ENCODE assay signal across 1 cellular context in genomic region chr20:50635676-50636600, GRCh38.
TF ChIP-seq lines count a peak whose summit lies in the region.

No MANE protein-coding gene starts in this region.

TF ChIP-seq in HepG2, 621 proteins besides CTCF, POLR2A, EP300 and RAD21 (continued from another document and continues in another):
- no peak for TF ChIP-seq HCFC1 (IDR thresholded peaks at IDR 0.05; ENCODE audit: low read depth, low read length)
- TF ChIP-seq ZNF136 (CRISPR knock-in tag; IDR thresholded peaks at IDR 0.05; ENCODE audit: low read depth) = peak; percentile 87; the same call in 1 of the 2 replicates
- TF ChIP-seq THAP9 (CRISPR knock-in tag; IDR thresholded peaks at IDR 0.05; ENCODE audit: borderline replicate concordance) = peak; percentile 72
- TF ChIP-seq HOXA7 (CRISPR knock-in tag; IDR thresholded peaks at IDR 0.05) = no peak
- no peak for TF ChIP-seq RNF219 (CRISPR knock-in tag; IDR thresholded peaks at IDR 0.05)
- TF ChIP-seq MLLT10 (CRISPR knock-in tag; IDR thresholded peaks at IDR 0.05) = no peak
- TF ChIP-seq SALL2 (CRISPR knock-in tag; IDR thresholded peaks at IDR 0.05) = no peak
- 0 out of 2 replicates have a peak, but pooled peaks have one; percentile 37 for TF ChIP-seq PAX8 (CRISPR knock-in tag; IDR thresholded peaks at IDR 0.05; ENCODE audit: borderline replicate concordance)
- TF ChIP-seq STAT6 (CRISPR knock-in tag; IDR thresholded peaks at IDR 0.05; ENCODE audit: borderline replicate concordance) = no peak
- TF ChIP-seq ZFAT (CRISPR knock-in tag; conservative IDR thresholded peaks at IDR 0.05) = no peak
- TF ChIP-seq MBD4 (IDR thresholded peaks at IDR 0.05; ENCODE audit: borderline replicate concordance, low read length) = no peak
- TF ChIP-seq MXD3 (CRISPR knock-in tag; IDR thresholded peaks at IDR 0.05) = no peak; the same call in 1 of the 2 replicates
- TF ChIP-seq FOSL2 (CRISPR knock-in tag; IDR thresholded peaks at IDR 0.05) = peak; percentile 70
- TF ChIP-seq SOX13 (IDR thresholded peaks at IDR 0.05) = no peak
- TF ChIP-seq SOX13 (CRISPR knock-in tag; conservative IDR thresholded peaks at IDR 0.05 in 1 of 2, IDR thresholded peaks at IDR 0.05 in 1 of 2) = peak in 1 of 2 experiments; percentile 17; a peak in 1 of 4 replicates
- TF ChIP-seq MZF1 (CRISPR knock-in tag; IDR thresholded peaks at IDR 0.05; ENCODE audit: borderline replicate concordance) = peak; percentile 39; the same call in 1 of the 2 replicates
- TF ChIP-seq CSRNP2 (CRISPR knock-in tag; conservative IDR thresholded peaks at IDR 0.05; ENCODE audit: low read depth) = no peak
- TF ChIP-seq HNRNPK (IDR thresholded peaks at IDR 0.05; ENCODE audit: low read depth, low read length, poor library complexity, severe bottlenecking) = no peak
- TF ChIP-seq CEBPG (CRISPR knock-in tag; IDR thresholded peaks at IDR 0.05) = no peak
- TF ChIP-seq ATF4 (CRISPR knock-in tag; IDR thresholded peaks at IDR 0.05) = no peak
- TF ChIP-seq HINFP (CRISPR knock-in tag; IDR thresholded peaks at IDR 0.05; ENCODE audit: low read depth) = peak; percentile 96
- no peak for TF ChIP-seq MATR3 (CRISPR knock-in tag; IDR thresholded peaks at IDR 0.05)
- no peak for TF ChIP-seq KDM6A (CRISPR knock-in tag; IDR thresholded peaks at IDR 0.05; ENCODE audit: low read depth)
- TF ChIP-seq HMGXB4 (CRISPR knock-in tag; IDR thresholded peaks at IDR 0.05; ENCODE audit: borderline replicate concordance in 1 of 2, low read depth in 1 of 2) = peak; percentile 91; a peak in 3 of 4 replicates
- no peak for TF ChIP-seq KMT2B (CRISPR knock-in tag; IDR thresholded peaks at IDR 0.05)
- 0 out of 2 replicates have a peak, but pooled peaks have one; percentile 58 for TF ChIP-seq ZNF850 (CRISPR knock-in tag; conservative IDR thresholded peaks at IDR 0.05)
- peak; percentile 70 for TF ChIP-seq ZNF574 (CRISPR knock-in tag; IDR thresholded peaks at IDR 0.05)
- no peak for TF ChIP-seq POLR2AphosphoS2 (IDR thresholded peaks at IDR 0.05; ENCODE audit: low read depth, low read length)
- no peak for TF ChIP-seq NFRKB (IDR thresholded peaks at IDR 0.05)
- TF ChIP-seq SOX6 (IDR thresholded peaks at IDR 0.05) = no peak
- TF ChIP-seq SOX6 (CRISPR knock-in tag; IDR thresholded peaks at IDR 0.05) = no peak; the same call in 1 of the 2 replicates
- TF ChIP-seq ZBTB2 (CRISPR knock-in tag; IDR thresholded peaks at IDR 0.05; ENCODE audit: low read depth) = no peak
- no peak for TF ChIP-seq RXRA (CRISPR knock-in tag; IDR thresholded peaks at IDR 0.05)
- no peak for TF ChIP-seq FOXM1 (CRISPR knock-in tag; IDR thresholded peaks at IDR 0.05)
- TF ChIP-seq ZNF547 (CRISPR knock-in tag; IDR thresholded peaks at IDR 0.05) = peak; percentile 89
- TF ChIP-seq E2F2 (CRISPR knock-in tag; IDR thresholded peaks at IDR 0.05; ENCODE audit: borderline replicate concordance) = no peak
- no peak for TF ChIP-seq ZNF432 (CRISPR knock-in tag; IDR thresholded peaks at IDR 0.05; ENCODE audit: borderline replicate concordance)
- 0 out of 2 replicates have a peak, but pooled peaks have one; percentile 8 for TF ChIP-seq ZNF558 (CRISPR knock-in tag; IDR thresholded peaks at IDR 0.05; ENCODE audit: borderline replicate concordance)
- TF ChIP-seq FOSL1 (CRISPR knock-in tag; IDR thresholded peaks at IDR 0.05; ENCODE audit: borderline replicate concordance) = no peak
